13 cellular contexts compared by ENCODE assay signal in the genomic region with DNA sequence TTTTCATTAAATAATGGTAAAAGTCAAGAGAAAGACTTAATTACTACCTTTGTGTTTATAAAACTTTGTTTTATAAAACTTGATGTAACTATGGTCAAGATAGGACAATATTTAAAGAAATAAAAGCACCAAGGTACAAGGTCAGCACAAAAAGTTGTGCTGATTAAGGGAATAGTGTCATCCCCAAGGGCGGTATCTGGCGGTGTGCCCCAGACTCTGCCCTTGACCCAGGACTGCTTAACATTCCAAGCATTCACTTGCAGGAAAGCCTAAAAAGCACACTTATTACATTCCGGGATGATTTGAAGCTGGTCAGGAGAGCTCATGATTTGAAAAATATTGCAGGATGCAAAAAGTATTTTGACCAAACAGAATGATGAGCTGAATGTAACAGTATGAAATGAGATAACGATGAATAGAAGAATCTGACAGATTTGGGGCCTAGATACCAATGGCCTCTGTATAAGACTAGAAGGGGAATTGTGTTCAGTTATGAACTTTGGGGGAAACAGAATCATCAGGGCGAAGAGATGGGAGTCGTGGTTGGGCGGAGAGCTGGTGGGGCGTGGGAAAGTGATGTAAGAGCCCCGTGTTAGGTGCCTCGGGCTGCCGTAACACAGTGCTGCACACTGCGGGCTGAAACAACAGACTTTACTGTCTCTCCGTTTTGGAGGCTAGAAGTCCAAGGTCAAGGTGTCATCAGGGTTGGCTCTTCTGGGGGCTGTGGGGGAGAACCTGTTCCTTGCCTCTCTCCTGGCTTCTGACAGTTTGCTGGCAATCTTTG.
DNase-seq lines count a peak whose midpoint lies in the region; ATAC-seq, FAIRE-seq and TF ChIP-seq lines count a peak whose summit lies in the region.
"Had no signal": no experiment of that assay in that cellular context is flagged by ENCODE, and none has a peak within 500 bp of the region (broad histone marks: within the 10 kb centered on the region; RNA-seq: fewer than 3 reads in every experiment).

No MANE protein-coding gene starts in this region.

- H4K8ac ChIP-seq in mesenchymal stem cell (ENCODE audit: low read length), result no peak overlapping the region

- no peak overlapping the region for H4K91ac ChIP-seq in mesenchymal stem cell (ENCODE audit: low read length)

- peak overlapping the region in 1 of 2 experiments; percentile 29 for H3K18ac ChIP-seq in mesenchymal stem cell (ENCODE audit: low read depth in 1 of 2, low read length in 2 of 2)

- no peak overlapping the region for H3K23ac ChIP-seq in mesenchymal stem cell (ENCODE audit: low read length in 2 of 2)

- no peak for FAIRE-seq in GM19239 (lab: Jason Lieb, UNC)
- FAIRE-seq: D721Med had no signal

- no peaks in the 10 kb centered on the region for H3K9me2 ChIP-seq in Karpas-422 (replicated peaks; ENCODE audit: insufficient read depth, low read length)

- 74% methylated on average over 13 of the region's 13 CpGs for WGBS in mesenchymal stem cell

- peak overlapping the region; percentile 90 for H2AK5ac ChIP-seq in mesenchymal stem cell (ENCODE audit: low read length, severe bottlenecking)

- H3K36me3 ChIP-seq in mesenchymal stem cell (ENCODE audit: control insufficient read depth in 1 of 2, insufficient read depth in 2 of 2, low read depth in 1 of 2, low read length in 2 of 2) (no peaks in the 10 kb centered on the region), Karpas-422 (ENCODE audit: insufficient read depth, low read length) (no peaks in the 10 kb centered on the region)
- H3K36me3 ChIP-seq: esophagus squamous epithelium had no signal

- H3K9ac ChIP-seq in mesenchymal stem cell (ENCODE audit: low read length) (no peak overlapping the region), Karpas-422 (ENCODE audit: low read length) (no peak overlapping the region)

- H3K27me3 ChIP-seq in mesenchymal stem cell (ENCODE audit: control insufficient read depth in 1 of 2, insufficient read depth in 1 of 2, low read length in 2 of 2) (no peaks in the 10 kb centered on the region), Karpas-422 (ENCODE audit: low read length) (no peaks in the 10 kb centered on the region)

- H3K9me3 ChIP-seq in mesenchymal stem cell (ENCODE audit: control insufficient read depth, low read length), result no peaks in the 10 kb centered on the region
- no peaks in the 10 kb centered on the region for H3K9me3 ChIP-seq in Karpas-422 (ENCODE audit: low read length)
- H3K9me3 ChIP-seq: esophagus squamous epithelium had no signal

- no peak overlapping the region for H2BK120ac ChIP-seq in mesenchymal stem cell (ENCODE audit: low read depth, low read length)

- DNase-seq in left ventricle myocardium superior (peak; percentile 60), cardiac septum (ENCODE audit: low spot score) (no peak), choroid plexus epithelial cell (ENCODE audit: low read depth) (peak; percentile 80), mesenchymal stem cell (no peak), NCI-H526 (lab: John Stamatoyannopoulos, UW) (no peak), GM19239 (ENCODE audit: insufficient read length, low spot score) (no peak), Karpas-422 (no peak)
- DNase-seq: esophagus squamous epithelium, NCI-H146 had no signal

- no peak overlapping the region for H3K4ac ChIP-seq in mesenchymal stem cell (ENCODE audit: low read depth in 1 of 2, low read length in 2 of 2)

- H4K20me1 ChIP-seq in Karpas-422 (ENCODE audit: insufficient read depth, low read depth, low read length), result no peaks in the 10 kb centered on the region

- peak overlapping the region in 1 of 2 experiments; percentile 11 for H3K14ac ChIP-seq in mesenchymal stem cell (ENCODE audit: low read length in 2 of 2)

- peaks cover 17% of the 10 kb centered on the region for H3K4me1 ChIP-seq in mesenchymal stem cell (ENCODE audit: control insufficient read depth, insufficient read depth, low read depth, low read length)
- no peaks in the 10 kb centered on the region for H3K4me1 ChIP-seq in Karpas-422 (ENCODE audit: low read length)

- no peaks in the 10 kb centered on the region for H3K79me2 ChIP-seq in Karpas-422 (ENCODE audit: low read length)

- H2BK5ac ChIP-seq in mesenchymal stem cell (ENCODE audit: low read depth, low read length, poor library complexity, severe bottlenecking), result no peak overlapping the region

- no peak for TF ChIP-seq CTCF in choroid plexus epithelial cell (conservative IDR thresholded peaks at IDR 0.05; ENCODE audit: low read depth, low read length)

- ATAC-seq in left ventricle myocardium superior, result peak; percentile 62
- no peak for ATAC-seq in HG03175 (IDR thresholded peaks at IDR 0.05; ENCODE audit: unreplicated experiment)
- ATAC-seq: natural killer cell treated with Interleukin-12 subunit alpha and Interleukin-12 subunit beta and Interleukin-15 and Interleukin-18, amount 100 ng/mL, for 72 hours had no signal

- H3K27ac ChIP-seq in mesenchymal stem cell (ENCODE audit: low read length, poor library complexity, severe bottlenecking), result peak overlapping the region; percentile 64
- no peak overlapping the region for H3K27ac ChIP-seq in Karpas-422 (ENCODE audit: low read length)
- H3K27ac ChIP-seq: coronary artery, esophagus squamous epithelium had no signal

- no peak overlapping the region for H3K4me3 ChIP-seq in choroid plexus epithelial cell (ENCODE audit: low read depth, low read length)
- no peak overlapping the region for H3K4me3 ChIP-seq in mesenchymal stem cell (ENCODE audit: insufficient read depth in 1 of 2, low read depth in 1 of 2, low read length in 2 of 2)
- H3K4me3 ChIP-seq in Karpas-422 (ENCODE audit: low read length), result no peak overlapping the region
- H3K4me3 ChIP-seq: coronary artery, esophagus squamous epithelium had no signal

- H2AFZ ChIP-seq in mesenchymal stem cell (ENCODE audit: low read depth, low read length), result no peak overlapping the region
- H2AFZ ChIP-seq in Karpas-422 (ENCODE audit: low read length), result no peak overlapping the region

- no peak overlapping the region for H2BK15ac ChIP-seq in mesenchymal stem cell (ENCODE audit: low read depth, poor library complexity, severe bottlenecking)

- peak overlapping the region in 1 of 2 experiments; percentile 50 for H2BK12ac ChIP-seq in mesenchymal stem cell (ENCODE audit: low read length in 2 of 2)

- no peaks in the 10 kb centered on the region for H3K79me1 ChIP-seq in mesenchymal stem cell (replicated peaks; ENCODE audit: low read length, poor library complexity, severe bottlenecking)

- H3K4me2 ChIP-seq in mesenchymal stem cell (ENCODE audit: low read length, poor library complexity, severe bottlenecking) (no peak overlapping the region), Karpas-422 (ENCODE audit: low read depth, low read length, poor library complexity, severe bottlenecking) (no peak overlapping the region)

- intact Hi-C loops in left ventricle myocardium superior (cut with micrococcal nuclease), result no loop called here
- intact Hi-C loops in cardiac septum (cut with DNase I), result no loop called here

Comparison
In these comparisons a context has a peak if more than half of its experiments do, and no peak if none do; other contexts are left out.
1. DNase-seq: peak in left ventricle myocardium superior (single experiment) and choroid plexus epithelial cell (single experiment); none in cardiac septum (single experiment), mesenchymal stem cell (single experiment), NCI-H526 (0 of 2), GM19239 (single experiment) and Karpas-422 (single experiment).